Comparison of ENCODE assay signal across 35 cellular contexts in the genomic region with DNA sequence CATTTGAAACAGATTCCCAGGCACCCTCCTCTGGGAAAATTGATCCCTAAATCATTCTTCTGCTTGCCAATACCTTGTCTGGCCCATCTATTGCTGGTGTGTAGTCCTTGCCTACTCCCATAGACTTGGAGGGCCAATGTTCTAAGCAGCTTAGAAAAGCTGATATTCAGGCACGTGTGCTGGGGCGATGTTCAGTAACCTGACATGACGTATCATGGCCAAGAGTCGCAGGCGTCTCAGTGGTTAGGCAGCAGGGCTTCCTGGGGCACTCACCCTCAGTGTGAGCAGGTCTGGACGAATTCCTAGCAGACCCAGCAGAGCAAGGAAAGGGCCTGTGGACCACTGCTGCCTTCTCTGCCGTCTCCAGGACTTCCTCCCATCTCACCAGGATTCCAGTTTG. TPM values are rescaled to one million over a fixed set of nuclear protein-coding genes. Genes with fewer than 3 reads are reported as not detected.
"Had no signal": no experiment of that assay in that cellular context is flagged by ENCODE, and none has a peak within 500 bp of the region (broad histone marks: within the 10 kb centered on the region; RNA-seq: fewer than 3 reads in every experiment).

No MANE protein-coding gene starts in this region.

- H3K4me3 ChIP-seq: adrenal gland, body of pancreas, breast epithelium had no signal

- H3K27ac ChIP-seq: adrenal gland, body of pancreas, brain microvascular endothelial cell, breast epithelium, WERI-Rb-1 had no signal

- DNase-seq: activated CD4-positive, alpha-beta memory T cell treated with anti-CD3 and anti-CD28 coated beads, Interleukin-2, amount 10 ng/mL, durations not matched to agents 7 days and 5 days; activated CD4-positive, alpha-beta T cell treated with anti-CD3 and anti-CD28 coated beads for 1 hour; activated CD4-positive, alpha-beta T cell treated with anti-CD3 and anti-CD28 coated beads for 36 hours; activated CD4-positive, alpha-beta T cell treated with anti-CD3 and anti-CD28 coated beads for 48 hours; activated CD4-positive, alpha-beta T cell treated with anti-CD3 and anti-CD28 coated beads, Interleukin-2, amount 10 ng/mL, durations not matched to agents 7 days and 5 days; activated CD4-positive, alpha-beta T cell treated with anti-CD3 and anti-CD28 coated beads, Interleukin-2, amount 50 U/mL, for 48 hours; activated CD4-positive, CD25-positive, alpha-beta regulatory T cell; activated CD8-positive, alpha-beta memory T cell treated with anti-CD3 and anti-CD28 coated beads, Interleukin-2, amount 50 U/mL, for 4 hours; activated CD8-positive, alpha-beta T cell treated with anti-CD3 and anti-CD28 coated beads, Interleukin-2, amount 10 ng/mL, durations not matched to agents 7 days and 5 days; activated gamma-delta T cell treated with Interleukin-2 at 50 U/mL for 16 hours; activated naive CD4-positive, alpha-beta T cell; activated naive CD4-positive, alpha-beta T cell treated with anti-CD3 and anti-CD28 coated beads for 36 hours; activated naive CD4-positive, alpha-beta T cell treated with anti-CD3 and anti-CD28 coated beads, Interleukin-2, amount 50 U/mL, for 16 hours; activated naive CD8-positive, alpha-beta T cell treated with anti-CD3 and anti-CD28 coated beads for 36 hours; activated T-cell treated with anti-CD3 and anti-CD28 coated beads for 4 hours; activated T-cell treated with anti-CD3 and anti-CD28 coated beads, Interleukin-2, amount 50 U/mL, for 1 hour; activated T-cell treated with anti-CD3 and anti-CD28 coated beads, Interleukin-2, amount 50 U/mL, for 4 hours; activated T-cell treated with anti-CD3 and anti-CD28 coated beads, Interleukin-2, amount 50 U/mL, for 72 hours; adrenal gland; amniotic stem cell; aorta; body of pancreas; brain microvascular endothelial cell; central memory CD4-positive, alpha-beta T cell; T-helper 1 cell; T-helper 2 cell; T-helper 9 cell; WERI-Rb-1 had no signal

- H3K36me3 ChIP-seq: adrenal gland, brain microvascular endothelial cell, breast epithelium, WERI-Rb-1 had no signal

- H3K9me3 ChIP-seq: adrenal gland, body of pancreas, breast epithelium had no signal

- FAIRE-seq: astrocyte, TTC549 had no signal

- ATAC-seq: activated CD4-positive, alpha-beta T cell treated with anti-CD3 and anti-CD28 coated beads for 36 hours; activated CD4-positive, CD25-positive, alpha-beta regulatory T cell treated with anti-CD3 and anti-CD28 coated beads, Interleukin-2, amount 50 U/mL, for 24 hours; activated CD8-positive, alpha-beta T cell treated with anti-CD3 and anti-CD28 coated beads, Interleukin-2, amount 10 ng/mL, durations not matched to agents 7 days and 5 days; activated naive CD4-positive, alpha-beta T cell treated with anti-CD3 and anti-CD28 coated beads, Interleukin-2, amount 50 U/mL, for 72 hours; activated T-cell treated with anti-CD3 and anti-CD28 coated beads, Interleukin-2, amount 50 U/mL, for 4 hours; activated T-cell treated with anti-CD3 and anti-CD28 coated beads, Interleukin-2, amount 50 U/mL, for 72 hours; body of pancreas; WTC11 had no signal

- H3K4me1 ChIP-seq: adrenal gland, body of pancreas, breast epithelium had no signal

- H3K27me3 ChIP-seq: adrenal gland, body of pancreas, brain microvascular endothelial cell, breast epithelium had no signal

RNA-seq across cellular contexts. Expression of a gene that starts 21.6 kb away (rescaled TPM):
- total RNA-seq: activated CD8-positive, alpha-beta memory T cell treated with anti-CD3 and anti-CD28 coated beads for 36 hours; activated naive CD8-positive, alpha-beta T cell treated with anti-CD3 and anti-CD28 coated beads for 36 hours had no signal
